Comparison of ENCODE assay signal across 18 cellular contexts in the genomic region with DNA sequence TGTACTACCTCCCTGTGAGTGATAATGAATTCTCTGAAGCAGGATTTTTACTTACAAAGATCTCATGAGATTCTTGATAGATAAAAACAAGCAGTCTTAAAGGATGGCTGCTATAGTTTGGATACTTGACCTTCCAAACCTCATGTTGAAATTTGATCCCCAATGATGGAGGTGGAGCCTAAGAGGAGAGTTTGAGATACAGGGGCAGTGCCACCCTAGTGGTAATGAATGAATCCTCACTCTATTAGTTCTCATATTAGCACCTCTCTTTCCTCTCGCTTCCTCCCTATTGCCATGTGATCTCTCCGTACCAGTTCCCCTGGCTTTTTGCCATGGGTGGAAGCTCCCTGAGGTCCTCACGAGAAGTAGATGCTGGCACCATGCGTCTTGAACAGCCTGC. TPM values are rescaled to one million over a fixed set of nuclear protein-coding genes. Genes with fewer than 3 reads are reported as not detected.
A peak's percentile ranks its signal among the peaks of the same experiment; 100 is the strongest.
DNase-seq lines count a peak whose midpoint lies in the region; ATAC-seq and TF ChIP-seq lines count a peak whose summit lies in the region.
"Had no signal": no experiment of that assay in that cellular context is flagged by ENCODE, and none has a peak within 500 bp of the region (broad histone marks: within the 10 kb centered on the region; RNA-seq: fewer than 3 reads in every experiment).

No MANE protein-coding gene starts in this region.

- no peaks in the 10 kb centered on the region for H3K9me3 ChIP-seq in breast epithelium
- no peaks in the 10 kb centered on the region for H3K9me3 ChIP-seq in lower lobe of right lung

- H3K9me3 Mint-ChIP-seq in MCF 10A (ENCODE audit: unreplicated experiment) (no peaks in the 10 kb centered on the region), endothelial cell (ENCODE audit: unreplicated experiment) (no peaks in the 10 kb centered on the region), type B pancreatic cell (no peaks in the 10 kb centered on the region)

- intact Hi-C loops in MCF 10A (cut with micrococcal nuclease) = no loop called here
- intact Hi-C loops in breast epithelium (cut with DNase I; ENCODE audit: low total_unique reads) = no loop called here
- intact Hi-C loops in lower lobe of right lung (cut with DNase I) = no loop called here
- intact Hi-C loops in left colon (cut with DNase I, micrococcal nuclease) = no loop called here

- TF ChIP-seq POLR2A in breast epithelium (IDR thresholded peaks at IDR 0.05) = no peak

- H3K36me3 Mint-ChIP-seq in MCF 10A (ENCODE audit: insufficient read depth, unreplicated experiment) = no peaks in the 10 kb centered on the region
- H3K36me3 Mint-ChIP-seq in endothelial cell (ENCODE audit: low read depth, unreplicated experiment) = no peaks in the 10 kb centered on the region
- H3K36me3 Mint-ChIP-seq in type B pancreatic cell = no peaks in the 10 kb centered on the region

- DNase-seq in MCF 10A (ENCODE audit: unreplicated experiment) (peak; percentile 26), breast epithelium (ENCODE audit: low spot score in 2 of 2) (no peak), RPMI7951 (ENCODE audit: low read depth) (peak; percentile 7), endothelial cell (ENCODE audit: low spot score) (no peak), type B pancreatic cell (ENCODE audit: extremely low spot score, unreplicated experiment) (no peak), lower lobe of right lung (no peak), left colon (no peak), GM19238 (ENCODE audit: insufficient read length, low spot score) (no peak)
- DNase-seq: 8988T, DMS 273 treated with DMSO at 0.1 percent for 48 hours, NCI-H187, NCI-H226, NCI-H526 treated with DMSO at 0.1 percent for 48 hours, SW 1271 had no signal

- H3K4me3 ChIP-seq in breast epithelium (no peak overlapping the region), lower lobe of right lung (no peak overlapping the region)

- H3K27ac ChIP-seq in breast epithelium (no peak overlapping the region), lower lobe of right lung (no peak overlapping the region)
- H3K27ac ChIP-seq: C4-2B had no signal

- H3K4me3 Mint-ChIP-seq in MCF 10A (ENCODE audit: unreplicated experiment) (no peak overlapping the region), endothelial cell (ENCODE audit: unreplicated experiment) (no peak overlapping the region), type B pancreatic cell (no peak overlapping the region)

- BruUV-seq in MCF 10A (replicated peaks; lab: Mats Ljungman, UMichigan) = no TSS peak

- no peaks in the 10 kb centered on the region for H3K36me3 ChIP-seq in breast epithelium
- no peaks in the 10 kb centered on the region for H3K36me3 ChIP-seq in lower lobe of right lung

- TF ChIP-seq CTCF in MCF 10A (IDR thresholded peaks at IDR 0.05; ENCODE audit: unreplicated experiment) (peak; percentile 6), breast epithelium (IDR thresholded peaks at IDR 0.05) (no peak), endothelial cell (IDR thresholded peaks at IDR 0.05; ENCODE audit: unreplicated experiment) (no peak), type B pancreatic cell (conservative IDR thresholded peaks at IDR 0.05) (peak; percentile 29), lower lobe of right lung (IDR thresholded peaks at IDR 0.05) (no peak)

- CTCF ChIA-PET in MCF 10A (lab: Yijun Ruan, JAX) = no interaction called here

- H3K27me3 ChIP-seq in breast epithelium (no peaks in the 10 kb centered on the region), lower lobe of right lung (ENCODE audit: low read depth) (no peaks in the 10 kb centered on the region)

- no peaks in the 10 kb centered on the region for H3K4me1 ChIP-seq in breast epithelium
- no peaks in the 10 kb centered on the region for H3K4me1 ChIP-seq in lower lobe of right lung

- ATAC-seq in lower lobe of right lung (no peak), left colon (no peak)

- no peak overlapping the region for H3K27ac Mint-ChIP-seq in MCF 10A (ENCODE audit: low read depth, unreplicated experiment)
- H3K27ac Mint-ChIP-seq in endothelial cell (ENCODE audit: unreplicated experiment) = peak overlapping the region; percentile 21
- no peak overlapping the region for H3K27ac Mint-ChIP-seq in type B pancreatic cell

- peaks cover 20% of the 10 kb centered on the region for H3K4me1 Mint-ChIP-seq in MCF 10A (ENCODE audit: insufficient read depth, unreplicated experiment)
- peaks cover 28% of the 10 kb centered on the region for H3K4me1 Mint-ChIP-seq in endothelial cell (ENCODE audit: unreplicated experiment)
- peaks cover 14% of the 10 kb centered on the region for H3K4me1 Mint-ChIP-seq in type B pancreatic cell (ENCODE audit: unreplicated experiment)

- POLR2A ChIA-PET in MCF 10A (lab: Yijun Ruan, JAX) = no interaction called here

- H3K27me3 Mint-ChIP-seq in MCF 10A (ENCODE audit: insufficient read depth, unreplicated experiment) = peaks cover 20% of the 10 kb centered on the region
- peaks cover 2% of the 10 kb centered on the region for H3K27me3 Mint-ChIP-seq in endothelial cell (ENCODE audit: unreplicated experiment)
- peaks cover 22% of the 10 kb centered on the region for H3K27me3 Mint-ChIP-seq in type B pancreatic cell

RNA-seq across cellular contexts. Expression of a gene that starts 37.9 kb away (rescaled TPM):
- total RNA-seq in MCF 10A (2022) = not detected in 2 replicates
- not detected for total RNA-seq in breast epithelium
- total RNA-seq in RPMI7951 (2014; rRNA removed; shearing (Covaris generic)) = not detected in 2 replicates
- 0.28 TPM for total RNA-seq in endothelial cell (ENCODE audit: unreplicated experiment)
- 0.14 TPM in 1 of 2 replicates, not detected in the other for total RNA-seq in type B pancreatic cell (ENCODE audit: low replicate concordance)
- total RNA-seq in lower lobe of right lung = not detected
- total RNA-seq in left colon = not detected
- total RNA-seq: HFFc6, OCI-LY7, SK-MEL-5 had no signal

RNA-seq across cellular contexts. Expression of a gene that starts 58.8 kb away (rescaled TPM):
- total RNA-seq in MCF 10A (2022) (not detected in 2 replicates), breast epithelium (not detected), endothelial cell (ENCODE audit: unreplicated experiment) (not detected), type B pancreatic cell (ENCODE audit: low replicate concordance) (not detected in 2 replicates), lower lobe of right lung (not detected), left colon (not detected)
- not detected in 2 replicates for total RNA-seq in RPMI7951 (2014; rRNA removed; shearing (Covaris generic))
- total RNA-seq: HFFc6, OCI-LY7, SK-MEL-5 had no signal

Comparison
In these comparisons a context has a peak if more than half of its experiments do, and no peak if none do; other contexts are left out.
1. DNase-seq: peak in MCF 10A (single experiment) and RPMI7951 (single experiment); none in breast epithelium (0 of 2), endothelial cell (single experiment), type B pancreatic cell (single experiment), lower lobe of right lung (single experiment), left colon (0 of 2) and GM19238 (single experiment).
2. CTCF ChIP-seq: peak in MCF 10A (single experiment) and type B pancreatic cell (single experiment); none in breast epithelium (0 of 3), endothelial cell (single experiment) and lower lobe of right lung (single experiment).